8 cellular contexts compared by ENCODE assay signal in genomic region chr7:151082151-151083070, GRCh38. TPM values are rescaled to one million over a fixed set of nuclear protein-coding genes. Genes with fewer than 3 reads are reported as not detected.
DNase-seq lines count a peak whose midpoint lies in the region; ATAC-seq and TF ChIP-seq lines count a peak whose summit lies in the region.

No MANE protein-coding gene starts in this region.

- H3K9me3 ChIP-seq in mesenchymal stem cell (ENCODE audit: control insufficient read depth, low read length) (no peaks in the 10 kb centered on the region), uterus (no peaks in the 10 kb centered on the region)

- H2BK12ac ChIP-seq in mesenchymal stem cell (ENCODE audit: low read length in 2 of 2) = peak overlapping the region; percentile 34 to 76

- peak overlapping the region; percentile 94 for H3K9ac ChIP-seq in mesenchymal stem cell (ENCODE audit: low read length)

- H3K14ac ChIP-seq in mesenchymal stem cell (ENCODE audit: low read length in 2 of 2) = peak overlapping the region in 1 of 2 experiments; percentile 71

- peaks cover 6% of the 10 kb centered on the region for H3K79me1 ChIP-seq in mesenchymal stem cell (replicated peaks; ENCODE audit: low read length, poor library complexity, severe bottlenecking)

- WGBS in mesenchymal stem cell = 71% methylated on average over 39 of the region's 42 CpGs

- intact Hi-C loops in uterus (cut with DNase I; ENCODE audit: low total_unique reads) = no loop called here

- H3K36me3 Mint-ChIP-seq in activated naive CD4-positive, alpha-beta T cell treated with anti-CD3 and anti-CD28 coated beads, Interleukin-2, amount 50 U/mL, for 24 hours = peaks cover 2% of the 10 kb centered on the region

- no peak for TF ChIP-seq CTCF in brain microvascular endothelial cell (IDR thresholded peaks at IDR 0.05; ENCODE audit: low read depth, low read length, missing control alignments)
- no peak for TF ChIP-seq CTCF in uterus (IDR thresholded peaks at IDR 0.05)

- H2AFZ ChIP-seq in mesenchymal stem cell (ENCODE audit: low read depth, low read length) = no peak overlapping the region

- ATAC-seq in GM21619 (IDR thresholded peaks at IDR 0.05; ENCODE audit: unreplicated experiment) = no peak

- peak overlapping the region; percentile 93 for H2BK120ac ChIP-seq in mesenchymal stem cell (ENCODE audit: low read depth, low read length)

- H3K36me3 ChIP-seq in brain microvascular endothelial cell (replicated peaks) = no peaks in the 10 kb centered on the region
- H3K36me3 ChIP-seq in mesenchymal stem cell (ENCODE audit: control insufficient read depth in 1 of 2, insufficient read depth in 2 of 2, low read depth in 1 of 2, low read length in 2 of 2) = peaks cover 12 to 32% of the 10 kb centered on the region in 2 experiments
- H3K36me3 ChIP-seq in uterus = no peaks in the 10 kb centered on the region

- peaks cover 40% of the 10 kb centered on the region for H3K4me1 Mint-ChIP-seq in activated naive CD4-positive, alpha-beta T cell treated with anti-CD3 and anti-CD28 coated beads, Interleukin-2, amount 50 U/mL, for 24 hours

- H3K23ac ChIP-seq in mesenchymal stem cell (ENCODE audit: low read length in 2 of 2) = peak overlapping the region in 1 of 2 experiments; percentile 16

- H3K4me3 ChIP-seq in brain microvascular endothelial cell (ENCODE audit: low read depth, low read length) (peak overlapping the region; percentile 70), mesenchymal stem cell (ENCODE audit: insufficient read depth in 1 of 2, low read depth in 1 of 2, low read length in 2 of 2) (peak overlapping the region; percentile 77 to 96), uterus (peak overlapping the region; percentile 73 to 80)

- peak overlapping the region; percentile 32 for H3K27ac ChIP-seq in brain microvascular endothelial cell
- no peak overlapping the region for H3K27ac ChIP-seq in mesenchymal stem cell (ENCODE audit: low read length, poor library complexity, severe bottlenecking)
- peak overlapping the region; percentile 90 to 93 for H3K27ac ChIP-seq in uterus

- no peaks in the 10 kb centered on the region for H3K9me3 Mint-ChIP-seq in activated naive CD4-positive, alpha-beta T cell treated with anti-CD3 and anti-CD28 coated beads, Interleukin-2, amount 50 U/mL, for 24 hours

- H3K4me3 Mint-ChIP-seq in activated naive CD4-positive, alpha-beta T cell treated with anti-CD3 and anti-CD28 coated beads, Interleukin-2, amount 50 U/mL, for 24 hours = peak overlapping the region; percentile 96

- H3K27ac Mint-ChIP-seq in activated naive CD4-positive, alpha-beta T cell treated with anti-CD3 and anti-CD28 coated beads, Interleukin-2, amount 50 U/mL, for 24 hours = peak overlapping the region; percentile 96

- H3K4me2 ChIP-seq in mesenchymal stem cell (ENCODE audit: low read length, poor library complexity, severe bottlenecking) = peak overlapping the region; percentile 88

- H3K4me1 ChIP-seq in mesenchymal stem cell (ENCODE audit: control insufficient read depth, insufficient read depth, low read depth, low read length) = peaks cover 50% of the 10 kb centered on the region
- H3K4me1 ChIP-seq in uterus = peaks cover 0 to 27% of the 10 kb centered on the region in 2 donors

- H4K91ac ChIP-seq in mesenchymal stem cell (ENCODE audit: low read length) = peak overlapping the region; percentile 36

- peak overlapping the region; percentile 77 to 86 for H3K4ac ChIP-seq in mesenchymal stem cell (ENCODE audit: low read depth in 1 of 2, low read length in 2 of 2)

- in situ Hi-C loops in brain microvascular endothelial cell (cut with HindIII; ENCODE audit: low pct_ligation_motif_present, low sequenced_read_pairs) = no loop called here

- DNase-seq in activated naive CD4-positive, alpha-beta T cell treated with anti-CD3 and anti-CD28 coated beads, Interleukin-2, amount 50 U/mL, for 16 hours = no peak
- DNase-seq in brain microvascular endothelial cell (no peak), mesenchymal stem cell (no peak), uterus (peak; percentile 27 to 32), COLO829 (ENCODE audit: low spot score) (no peak), hypothalamus (lab: John Stamatoyannopoulos, UW) (no peak)

- H3K27me3 ChIP-seq in brain microvascular endothelial cell (replicated peaks) (no peaks in the 10 kb centered on the region), mesenchymal stem cell (ENCODE audit: control insufficient read depth in 1 of 2, insufficient read depth in 1 of 2, low read length in 2 of 2) (no peaks in the 10 kb centered on the region), uterus (no peaks in the 10 kb centered on the region)

- peak overlapping the region; percentile 34 for H2AK5ac ChIP-seq in mesenchymal stem cell (ENCODE audit: low read length, severe bottlenecking)

- peak overlapping the region; percentile 96 for H2BK15ac ChIP-seq in mesenchymal stem cell (ENCODE audit: low read depth, poor library complexity, severe bottlenecking)

- peak overlapping the region; percentile 36 for H4K8ac ChIP-seq in mesenchymal stem cell (ENCODE audit: low read length)

- H2BK5ac ChIP-seq in mesenchymal stem cell (ENCODE audit: low read depth, low read length, poor library complexity, severe bottlenecking) = no peak overlapping the region

- TF ChIP-seq POLR2A in uterus (IDR thresholded peaks at IDR 0.05) = no peak

- H3K27me3 Mint-ChIP-seq in activated naive CD4-positive, alpha-beta T cell treated with anti-CD3 and anti-CD28 coated beads, Interleukin-2, amount 50 U/mL, for 24 hours = no peaks in the 10 kb centered on the region

- peak overlapping the region; percentile 15 to 80 for H3K18ac ChIP-seq in mesenchymal stem cell (ENCODE audit: low read depth in 1 of 2, low read length in 2 of 2)

RNA-seq across cellular contexts. Expression of gene TMUB1, which starts 0.9 kb away (rescaled TPM):
- polyA plus RNA-seq in mesenchymal stem cell (2013, experiment 1 of 2) = 56.8 TPM
- polyA plus RNA-seq in mesenchymal stem cell (2013, experiment 2 of 2) = 53.5 TPM
- total RNA-seq in uterus = 10 to 100 TPM in 2 of 4 donors, 1 to 10 TPM in 2; 2.9 to 32.8 (median 8.6) TPM

RNA-seq across cellular contexts. Expression of gene FASTK, which starts 1.8 kb away (rescaled TPM):
- polyA plus RNA-seq in mesenchymal stem cell (2013, experiment 1 of 2) = 72.5 TPM
- 69.4 TPM for polyA plus RNA-seq in mesenchymal stem cell (2013, experiment 2 of 2)
- total RNA-seq in uterus = 10 to 100 TPM; 37.1 to 84.9 (median 52.4) TPM

RNA-seq across cellular contexts. Expression of gene AGAP3, which starts 3.9 kb away (rescaled TPM):
- polyA plus RNA-seq in mesenchymal stem cell (2013, experiment 1 of 2) = 55.8 TPM
- polyA plus RNA-seq in mesenchymal stem cell (2013, experiment 2 of 2) = 53.0 TPM
- total RNA-seq in uterus = 100 to 1,000 TPM in 1 of 4 donors, 10 to 100 TPM in 3; 28.2 to 174 (median 53.2) TPM

RNA-seq across cellular contexts. Expression of gene SLC4A2, which starts 23.0 kb away (rescaled TPM):
- polyA plus RNA-seq in mesenchymal stem cell (2013, experiment 1 of 2) = 140 TPM
- polyA plus RNA-seq in mesenchymal stem cell (2013, experiment 2 of 2) = 133 TPM
- 100 to 1,000 TPM in 2 of 4 donors, 10 to 100 TPM in 2; 37.4 to 177 (median 88.6) TPM for total RNA-seq in uterus

RNA-seq across cellular contexts. Expression of gene CDK5, which starts 24.7 kb away (rescaled TPM):
- polyA plus RNA-seq in mesenchymal stem cell (2013, experiment 1 of 2) = 20.3 TPM
- 21.3 TPM for polyA plus RNA-seq in mesenchymal stem cell (2013, experiment 2 of 2)
- 1 to 10 TPM in 3 of 4 donors, under 1 TPM in 1; 0.51 to 9.3 (median 2.7) TPM for total RNA-seq in uterus

Comparison
In these comparisons a context has a peak if more than half of its experiments do, and no peak if none do; other contexts are left out.
1. DNase-seq: peak in uterus (2 of 2); none in activated naive CD4-positive, alpha-beta T cell treated with anti-CD3 and anti-CD28 coated beads, Interleukin-2, amount 50 U/mL, for 16 hours (single experiment), brain microvascular endothelial cell (single experiment), mesenchymal stem cell (single experiment), COLO829 (single experiment) and hypothalamus (0 of 51).
2. Peak in every context shown above with its lines, with median percentiles within 50 percentile points of each other: H3K4me3 ChIP-seq.